In genomic region chr14:77041837-77042557, GRCh38 we compare ENCODE assay signal across 8 cellular contexts. TPM values are rescaled to one million over a fixed set of nuclear protein-coding genes. Genes with fewer than 3 reads are reported as not detected.
DNase-seq lines count a peak whose midpoint lies in the region; FAIRE-seq and TF ChIP-seq lines count a peak whose summit lies in the region.

No MANE protein-coding gene starts in this region.

- H3K9me3 ChIP-seq in PC-9 (ENCODE audit: insufficient read depth, low read depth): no peaks in the 10 kb centered on the region
- no peaks in the 10 kb centered on the region for H3K9me3 ChIP-seq in effector memory CD4-positive, alpha-beta T cell (ENCODE audit: control insufficient read depth, low read length)

- no peak overlapping the region for H2AFZ ChIP-seq in PC-9

- H3K27ac ChIP-seq in PC-9: peak overlapping the region; percentile 85
- H3K27ac ChIP-seq in effector memory CD4-positive, alpha-beta T cell (ENCODE audit: insufficient read depth, low read length, poor library complexity, severe bottlenecking): peak overlapping the region; percentile 98

- H3K79me2 ChIP-seq in PC-9 (ENCODE audit: low read depth): no peaks in the 10 kb centered on the region

- H3K4me3 ChIP-seq in PC-9: no peak overlapping the region
- no peak overlapping the region for H3K4me3 ChIP-seq in effector memory CD4-positive, alpha-beta T cell (ENCODE audit: insufficient read depth, low read depth, low read length, poor library complexity, severe bottlenecking)

- H3K36me3 ChIP-seq in PC-9 (ENCODE audit: low read depth): no peaks in the 10 kb centered on the region
- H3K36me3 ChIP-seq in effector memory CD4-positive, alpha-beta T cell (ENCODE audit: control insufficient read depth, insufficient read depth, low read length): no peaks in the 10 kb centered on the region

- H4K20me1 ChIP-seq in PC-9 (ENCODE audit: insufficient read depth): no peaks in the 10 kb centered on the region

- TF ChIP-seq CTCF in PC-9 (conservative IDR thresholded peaks at IDR 0.05): no peak
- no peak for TF ChIP-seq CTCF in D721Med (IDR thresholded peaks at IDR 0.05; ENCODE audit: insufficient read depth, missing control alignments)

- POLR2A ChIA-PET in PC-9 (lab: Charles Lee; ENCODE audit: unreplicated experiment): interaction anchor here (0.5 to 0.7 kb wide), 3 partner anchors 79 to 95 kb away, joined by 3 to 9 read pairs (median 7); no protein-coding TSS in a partner anchor

- DNase-seq in NCI-H82 (lab: John Stamatoyannopoulos, UW) (peak; percentile 50), NCI-H82 treated with DMSO at 0.1 percent for 48 hours (lab: John Stamatoyannopoulos, UW; ENCODE audit: unreplicated experiment) (no peak), PC-9 (no peak), myocyte (ENCODE audit: low read depth) (peak; percentile 99), D721Med (ENCODE audit: insufficient read length, low spot score) (no peak), D341Med (ENCODE audit: low spot score) (no peak)
- DNase-seq in effector memory CD4-positive, alpha-beta T cell: no peak
- DNase-seq in activated CD8-positive, alpha-beta memory T cell treated with anti-CD3 and anti-CD28 coated beads, Interleukin-2, amount 50 U/mL, for 4 hours: no peak

- CTCF ChIA-PET in PC-9 (lab: Charles Lee): interaction anchor here (0.5 kb wide), 2 partner anchors 86 to 94 kb away, joined by 4 to 7 read pairs; no protein-coding TSS in a partner anchor

- peak overlapping the region; percentile 79 for H3K4me2 ChIP-seq in PC-9

- no peak for FAIRE-seq in D721Med (lab: Jason Lieb, UNC)

- peaks cover 83% of the 10 kb centered on the region for H3F3A ChIP-seq in PC-9 (ENCODE audit: insufficient read depth, low read depth)

- intact Hi-C loops in PC-9 (cut with micrococcal nuclease; ENCODE audit: unreplicated experiment): loop anchor here (1.0 to 5.0 kb wide), 2 partner anchors 9 to 1590 kb away; no protein-coding TSS in a partner anchor

- no TSS peak for BruUV-seq in PC-9 (replicated peaks; lab: Mats Ljungman, UMichigan)

- no peaks in the 10 kb centered on the region for H3K9me2 ChIP-seq in PC-9 (ENCODE audit: insufficient read depth)

- H3K27me3 ChIP-seq in PC-9 (ENCODE audit: insufficient read depth, low read depth): no peaks in the 10 kb centered on the region
- no peaks in the 10 kb centered on the region for H3K27me3 ChIP-seq in effector memory CD4-positive, alpha-beta T cell (replicated peaks; ENCODE audit: control insufficient read depth, insufficient read depth, low read length, poor library complexity, severe bottlenecking)

- peaks cover 97% of the 10 kb centered on the region for H3K4me1 ChIP-seq in PC-9 (replicated peaks; ENCODE audit: insufficient read depth)
- peaks cover 64% of the 10 kb centered on the region for H3K4me1 ChIP-seq in effector memory CD4-positive, alpha-beta T cell (ENCODE audit: control insufficient read depth, insufficient read depth, low read length, poor library complexity, severe bottlenecking)

RNA-seq across cellular contexts. Expression of gene IRF2BPL, which starts 13.5 kb away (rescaled TPM):
- total RNA-seq in PC-9 (2021) (74.6 and 84.5 TPM in 2 replicates), myocyte (78.2 and 114 TPM in 2 replicates)
- 43.7 TPM for polyA plus RNA-seq in myocyte (2012)

RNA-seq across cellular contexts. Expression of gene CIPC, which starts 56.1 kb away (rescaled TPM):
- total RNA-seq in PC-9 (2021): 54.7 and 66.3 TPM in 2 replicates
- 30.7 and 42.9 TPM in 2 replicates for total RNA-seq in myocyte
- 12.4 TPM for polyA plus RNA-seq in myocyte (2012)

Comparison
In these comparisons a context has a peak if more than half of its experiments do, and no peak if none do; other contexts are left out.
1. DNase-seq: peak in NCI-H82 (single experiment) and myocyte (single experiment); none in NCI-H82 treated with DMSO at 0.1 percent for 48 hours (single experiment), PC-9 (0 of 2), effector memory CD4-positive, alpha-beta T cell (0 of 3), D721Med (single experiment), D341Med (single experiment) and activated CD8-positive, alpha-beta memory T cell treated with anti-CD3 and anti-CD28 coated beads, Interleukin-2, amount 50 U/mL, for 4 hours (single experiment).